Comparison of ENCODE assay signal across 16 cellular contexts in genomic region chr12:123933214-123933613, GRCh38. TPM values are rescaled to one million over a fixed set of nuclear protein-coding genes. Genes with fewer than 3 reads are reported as not detected.
DNase-seq lines count a peak whose midpoint lies in the region; ATAC-seq and TF ChIP-seq lines count a peak whose summit lies in the region.
"Had no signal": no experiment of that assay in that cellular context is flagged by ENCODE, and none has a peak within 500 bp of the region (broad histone marks: within the 10 kb centered on the region; RNA-seq: fewer than 3 reads in every experiment).

No MANE protein-coding gene starts in this region.

- ATAC-seq in natural killer cell (no peak), GM21619 (IDR thresholded peaks at IDR 0.05; ENCODE audit: unreplicated experiment) (no peak), GM18511 (IDR thresholded peaks at IDR 0.05; ENCODE audit: unreplicated experiment) (no peak)
- ATAC-seq: CD8-positive, alpha-beta T cell; HepG2 had no signal

- DNase-seq in immature natural killer cell = no peak
- DNase-seq in natural killer cell = no peak
- DNase-seq in NCI-H2196 (lab: John Stamatoyannopoulos, UW; ENCODE audit: unreplicated experiment) = no peak
- DNase-seq: BE2C; Calu3; CD8-positive, alpha-beta T cell; DMS79 treated with DMSO at 0.1 percent for 48 hours; GF-D8; GM23248 had no signal

- H3K36me3 ChIP-seq in BLaER1 treated with 17β-estradiol and CSF1 and Interleukin-3, amounts not matched to agents 10 nM and 100 nM = peaks cover 0 to 19% (median 15%) of the 10 kb centered on the region in 11 experiments; a peak in 16 of 22 replicates
- H3K36me3 ChIP-seq: BE2C, HAP-1 had no signal

- no peak overlapping the region for H3K9ac ChIP-seq in BLaER1 treated with 17β-estradiol and CSF1 and Interleukin-3, amounts not matched to agents 10 nM and 100 nM
- H3K9ac ChIP-seq: GM23248 had no signal

- intact Hi-C loops in natural killer cell (cut with micrococcal nuclease) = loop anchor here (10.0 kb wide), 1 partner anchor 492 kb away; no protein-coding TSS in a partner anchor

- no peak for TF ChIP-seq CTCF in natural killer cell (IDR thresholded peaks at IDR 0.05)

- H3K4me3 Mint-ChIP-seq in immature natural killer cell (peak overlapping the region in 4 of 5 donors; percentile 52 to 80 (median 70)), natural killer cell (no peak overlapping the region)
- H3K4me3 Mint-ChIP-seq: CD14-positive monocyte; CD8-positive, alpha-beta T cell; IgD-negative memory B cell had no signal

- peaks cover 0 to 62% (median 33%) of the 10 kb centered on the region in 11 experiments; a peak in 18 of 22 replicates for H4K20me1 ChIP-seq in BLaER1 treated with 17β-estradiol and CSF1 and Interleukin-3, amounts not matched to agents 10 nM and 100 nM

- peak overlapping the region in 9 of 11 experiments; percentile 40 to 84 (median 79); a peak in 16 of 22 replicates for H3K4me2 ChIP-seq in BLaER1 treated with 17β-estradiol and CSF1 and Interleukin-3, amounts not matched to agents 10 nM and 100 nM

- no peak overlapping the region for H3K4me3 ChIP-seq in BLaER1 treated with 17β-estradiol and CSF1 and Interleukin-3, amounts not matched to agents 10 nM and 100 nM
- H3K4me3 ChIP-seq: GM23248, HAP-1 had no signal

- peaks cover 0 to 19% (median 0%) of the 10 kb centered on the region in 11 experiments; a peak in 8 of 22 replicates for H3K27me3 ChIP-seq in BLaER1 treated with 17β-estradiol and CSF1 and Interleukin-3, amounts not matched to agents 10 nM and 100 nM
- H3K27me3 ChIP-seq: BE2C had no signal

- no peaks in the 10 kb centered on the region for H3K9me3 Mint-ChIP-seq in immature natural killer cell
- no peaks in the 10 kb centered on the region for H3K9me3 Mint-ChIP-seq in natural killer cell
- H3K9me3 Mint-ChIP-seq: CD8-positive, alpha-beta T cell; IgD-negative memory B cell had no signal

- H3K27ac Mint-ChIP-seq in immature natural killer cell (peak overlapping the region in 5 of 6 donors; percentile 70 to 88 (median 82)), natural killer cell (peak overlapping the region; percentile 77 to 78)
- H3K27ac Mint-ChIP-seq: CD14-positive monocyte; CD8-positive, alpha-beta T cell; IgD-negative memory B cell had no signal

- peaks cover 8 to 11% (median 10%) of the 10 kb centered on the region in 3 donors for H3K36me3 Mint-ChIP-seq in immature natural killer cell
- H3K36me3 Mint-ChIP-seq in natural killer cell = no peaks in the 10 kb centered on the region

- H3K4me1 ChIP-seq in BLaER1 treated with 17β-estradiol and CSF1 and Interleukin-3, amounts not matched to agents 10 nM and 100 nM = peaks cover 38 to 86% (median 65%) of the 10 kb centered on the region in 10 experiments
- H3K4me1 ChIP-seq: BE2C, HAP-1 had no signal

- H3K9me3 ChIP-seq in BLaER1 treated with 17β-estradiol and CSF1 and Interleukin-3, amounts not matched to agents 10 nM and 100 nM (replicated peaks in 1 of 11) = no peaks in the 10 kb centered on the region
- H3K9me3 ChIP-seq: BE2C, HAP-1 had no signal

- H3K4me1 Mint-ChIP-seq in immature natural killer cell = peaks cover 49 to 53% of the 10 kb centered on the region in 2 donors
- peaks cover 48 to 55% of the 10 kb centered on the region in 2 donors for H3K4me1 Mint-ChIP-seq in natural killer cell

- peaks cover 6 to 10% (median 8%) of the 10 kb centered on the region in 3 donors for H3K27me3 Mint-ChIP-seq in immature natural killer cell (ENCODE audit: low read depth in 3 of 3)
- no peaks in the 10 kb centered on the region for H3K27me3 Mint-ChIP-seq in natural killer cell (ENCODE audit: low read depth in 2 of 2)

- no peak overlapping the region for H3K27ac ChIP-seq in BLaER1 treated with 17β-estradiol and CSF1 and Interleukin-3, amounts not matched to agents 10 nM and 100 nM
- H3K27ac ChIP-seq: GM23248 had no signal

RNA-seq across cellular contexts. Expression of gene CCDC92, which starts 39.4 kb away (rescaled TPM):
- polyA plus RNA-seq in immature natural killer cell = 10 to 100 TPM; 24.6 to 44.9 (median 25.1) TPM
- total RNA-seq in natural killer cell = 10 to 100 TPM; 37.6 to 42.4 (median 39.1) TPM

RNA-seq across cellular contexts. Expression of gene ZNF664, which starts 39.8 kb away (rescaled TPM):
- polyA plus RNA-seq in immature natural killer cell = 10 to 100 TPM in 1 of 3 donors, 1 to 10 TPM in 2; 2.1 to 12.9 (median 8.2) TPM
- total RNA-seq in natural killer cell = 10 to 100 TPM; 36.0 to 47.3 (median 46.9) TPM
